ENCODE assay signal across 18 cellular contexts in the genomic region with DNA sequence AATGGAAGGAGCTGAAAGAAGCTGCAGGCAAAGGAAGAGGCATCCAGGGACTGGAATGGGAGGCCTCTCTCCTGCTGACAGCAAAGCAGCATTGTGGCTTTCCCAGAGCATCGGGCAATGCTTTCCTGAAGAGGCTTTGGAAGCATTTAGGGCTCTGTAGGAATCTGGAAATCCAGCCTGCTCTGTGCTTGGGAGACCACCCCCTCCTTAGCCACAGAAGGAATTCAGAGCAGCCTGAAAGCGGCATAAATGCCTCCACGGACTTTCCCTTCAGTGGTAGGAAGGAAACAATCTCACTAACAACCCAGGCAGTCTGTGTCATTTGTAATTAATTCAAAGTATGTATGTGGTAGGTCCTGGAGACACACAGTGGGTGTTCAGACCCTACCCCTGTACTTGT. TPM values are rescaled to one million over a fixed set of nuclear protein-coding genes. Genes with fewer than 3 reads are reported as not detected.
DNase-seq lines count a peak whose midpoint lies in the region; TF ChIP-seq lines count a peak whose summit lies in the region.
"Had no signal": no experiment of that assay in that cellular context is flagged by ENCODE, and none has a peak within 500 bp of the region (broad histone marks: within the 10 kb centered on the region; RNA-seq: fewer than 3 reads in every experiment).

No MANE protein-coding gene starts in this region.

- peak overlapping the region; percentile 76 for H3K27ac Mint-ChIP-seq in chondrocyte (ENCODE audit: unreplicated experiment)

- no peak overlapping the region for H3K9ac ChIP-seq in HUES48 (ENCODE audit: low read depth, low read length)
- no peak overlapping the region for H3K9ac ChIP-seq in mesendoderm (ENCODE audit: low read length)

- H2BK5ac ChIP-seq in mesendoderm (ENCODE audit: low read length), result no peak overlapping the region

- no peaks in the 10 kb centered on the region for H3K27me3 Mint-ChIP-seq in chondrocyte (ENCODE audit: low read depth)

- H3K36me3 Mint-ChIP-seq in chondrocyte (ENCODE audit: low read depth), result no peaks in the 10 kb centered on the region

- H3K4ac ChIP-seq in mesendoderm (ENCODE audit: low read depth, low read length), result no peak overlapping the region

- DNase-seq in AG04450 (ENCODE audit: low read depth, low spot score) (no peak), chondrocyte (ENCODE audit: low spot score) (no peak), mesendoderm (peak; percentile 82), T-helper 9 cell (no peak), NCI-H1092 (lab: John Stamatoyannopoulos, UW) (no peak), NCI-H2196 treated with DMSO at 0.1 percent for 48 hours (lab: John Stamatoyannopoulos, UW; ENCODE audit: unreplicated experiment) (no peak), T-helper 2 cell (no peak)
- DNase-seq: activated CD8-positive, alpha-beta memory T cell treated with anti-CD3 and anti-CD28 coated beads for 24 hours; activated gamma-delta T cell; caudate nucleus; DMS79; hippocampal formation; lower lobe of right lung; pancreas; SHP77 treated with DMSO at 0.1 percent for 48 hours; stimulated activated CD4-positive, alpha-beta T cell treated with anti-CD3 and anti-CD28 coated beads, Interleukin-15, amount 100 ng/mL, for 24 hours; tibial artery had no signal

- H3K79me1 ChIP-seq in mesendoderm (ENCODE audit: low read length), result no peaks in the 10 kb centered on the region

- no peaks in the 10 kb centered on the region for H3K9me3 Mint-ChIP-seq in chondrocyte (ENCODE audit: low read depth)

- H3K27ac ChIP-seq in AG04450 (ENCODE audit: low read depth, low read length) (peak overlapping the region; percentile 32), HUES48 (ENCODE audit: low read depth, low read length) (peak overlapping the region; percentile 65), mesendoderm (ENCODE audit: low read depth, low read length) (peak overlapping the region; percentile 24)
- H3K27ac ChIP-seq: lower lobe of right lung, pancreas, tibial artery had no signal

- no peak overlapping the region for H3K4me2 ChIP-seq in mesendoderm (ENCODE audit: low read length)

- H3K36me3 ChIP-seq in HUES48 (ENCODE audit: control insufficient read depth, insufficient read depth, low read length) (no peaks in the 10 kb centered on the region), mesendoderm (ENCODE audit: control insufficient read depth, insufficient read depth, low read length) (no peaks in the 10 kb centered on the region)
- H3K36me3 ChIP-seq: lower lobe of right lung, pancreas, tibial artery had no signal

- H3K27me3 ChIP-seq in AG04450 (ENCODE audit: control insufficient read depth, insufficient read depth, low read length) (no peaks in the 10 kb centered on the region), HUES48 (ENCODE audit: control insufficient read depth, insufficient read depth, low read length) (no peaks in the 10 kb centered on the region), mesendoderm (ENCODE audit: insufficient read depth, low read length, poor library complexity) (no peaks in the 10 kb centered on the region)
- H3K27me3 ChIP-seq: pancreas, tibial artery had no signal

- no peak overlapping the region for H2AK5ac ChIP-seq in mesendoderm (ENCODE audit: low read length)

- POLR2A ChIA-PET in AG04450 (lab: Yijun Ruan, JAX), result no interaction called here

- H4K5ac ChIP-seq in mesendoderm (ENCODE audit: low read length), result no peak overlapping the region

- H3K4me3 ChIP-seq in AG04450 (ENCODE audit: low read depth, low read length) (no peak overlapping the region), HUES48 (ENCODE audit: low read depth, low read length) (no peak overlapping the region), mesendoderm (ENCODE audit: low read length) (no peak overlapping the region)
- H3K4me3 ChIP-seq: lower lobe of right lung, pancreas, tibial artery had no signal

- H3K9me3 ChIP-seq in AG04450 (ENCODE audit: control insufficient read depth, insufficient read depth, low read length), result no peaks in the 10 kb centered on the region
- no peaks in the 10 kb centered on the region for H3K9me3 ChIP-seq in HUES48 (ENCODE audit: control insufficient read depth, insufficient read depth, low read length)
- H3K9me3 ChIP-seq: lower lobe of right lung, pancreas, tibial artery had no signal

- CTCF ChIA-PET in AG04450 (lab: Charles Lee), result no interaction called here

- peak overlapping the region; percentile 27 for H3K56ac ChIP-seq in mesendoderm (ENCODE audit: low read length)

- no peak overlapping the region for H3K18ac ChIP-seq in mesendoderm (ENCODE audit: low read length)

- H2BK15ac ChIP-seq in mesendoderm (replicated peaks; ENCODE audit: low read depth), result no peak overlapping the region

- H2BK120ac ChIP-seq in mesendoderm (ENCODE audit: low read depth, low read length), result no peak overlapping the region

- no peak overlapping the region for H4K8ac ChIP-seq in mesendoderm (ENCODE audit: low read depth, low read length)

- no CpG with 5 or more reads among the region's 3 CpGs for WGBS in mesendoderm (ENCODE audit: extremely low coverage, insufficient coverage, low lambda C conversion rate)

- H3K79me2 ChIP-seq in mesendoderm (ENCODE audit: control insufficient read depth, insufficient read depth, low read length), result no peaks in the 10 kb centered on the region

- H3K23ac ChIP-seq in mesendoderm (ENCODE audit: low read length), result no peak overlapping the region

- peaks cover 40% of the 10 kb centered on the region for H3K4me1 Mint-ChIP-seq in chondrocyte (ENCODE audit: low read depth)

- H3K4me1 ChIP-seq in HUES48 (ENCODE audit: control insufficient read depth, insufficient read depth, low read length), result peaks cover 29% of the 10 kb centered on the region
- H3K4me1 ChIP-seq in mesendoderm (ENCODE audit: control insufficient read depth, low read depth, low read length), result peaks cover 5% of the 10 kb centered on the region
- H3K4me1 ChIP-seq: lower lobe of right lung, pancreas had no signal

- H3K4me3 Mint-ChIP-seq in chondrocyte (ENCODE audit: unreplicated experiment), result no peak overlapping the region

- no peak for TF ChIP-seq CTCF in AG04450 (IDR thresholded peaks at IDR 0.05; ENCODE audit: low read depth, low read length)
- no peak for TF ChIP-seq CTCF in chondrocyte (IDR thresholded peaks at IDR 0.05)

RNA-seq across cellular contexts. Expression of gene GNG12, which starts 55.4 kb away (rescaled TPM):
- 140 and 185 TPM in 2 replicates for polyA plus RNA-seq in AG04450 (2011; rRNA removed)
- 80.3 and 120 TPM in 2 replicates for polyA minus RNA-seq in AG04450 (2011; rRNA and poly(A)+ RNA removed)
- 78.2 to 93.0 TPM (median 91.5 TPM) in 3 replicates for total RNA-seq in chondrocyte
- polyA plus RNA-seq in mesendoderm (2013, experiment 1 of 2), result 19.6 TPM
- 20.4 TPM for polyA plus RNA-seq in mesendoderm (2013, experiment 2 of 2)
